1 cellular context compared by ENCODE assay signal in genomic region chr11:64305075-64305690, GRCh38.
TF ChIP-seq lines count a peak whose summit lies in the region.

Gene ESRRA, plus strand, starts transcription at chr11:64305524. Its CDS starts 1,656 bp downstream, at chr11:64307180.

TF ChIP-seq in HepG2, 621 proteins besides CTCF, POLR2A, EP300 and RAD21 (continued from another document and continues in another):
- TF ChIP-seq ZNF800 (CRISPR knock-in tag; IDR thresholded peaks at IDR 0.05) (no peak), GLMP (CRISPR knock-in tag; IDR thresholded peaks at IDR 0.05; ENCODE audit: borderline replicate concordance) (no peak), NPAS2 (CRISPR knock-in tag; IDR thresholded peaks at IDR 0.05; ENCODE audit: borderline replicate concordance) (no peak), TFDP2 (CRISPR knock-in tag; IDR thresholded peaks at IDR 0.05) (peak; percentile 72), HDAC6 (IDR thresholded peaks at IDR 0.05; ENCODE audit: low read depth, low read length) (no peak), ZNF276 (CRISPR knock-in tag; IDR thresholded peaks at IDR 0.05; ENCODE audit: low read depth) (no peak), HNRNPLL (IDR thresholded peaks at IDR 0.05; ENCODE audit: low read depth, low read length, poor library complexity, severe bottlenecking) (peak; percentile 84), ZNF790 (CRISPR knock-in tag; IDR thresholded peaks at IDR 0.05; ENCODE audit: borderline replicate concordance) (no peak), FOXK1 (CRISPR knock-in tag; IDR thresholded peaks at IDR 0.05; ENCODE audit: borderline replicate concordance, low read depth) (peak; percentile 17; the same call in 1 of the 2 replicates), RNF2 (conservative IDR thresholded peaks at IDR 0.05; ENCODE audit: low read depth) (no peak), ZNF33B (CRISPR knock-in tag; IDR thresholded peaks at IDR 0.05) (no peak), JARID2 (CRISPR knock-in tag; IDR thresholded peaks at IDR 0.05; ENCODE audit: insufficient replicate concordance) (no peak), ZBTB7A (CRISPR knock-in tag; IDR thresholded peaks at IDR 0.05) (peak; percentile 81), NFKBIZ (CRISPR knock-in tag; IDR thresholded peaks at IDR 0.05) (no peak), ZNF382 (CRISPR knock-in tag; IDR thresholded peaks at IDR 0.05; ENCODE audit: borderline replicate concordance) (no peak), KDM3A (CRISPR knock-in tag; IDR thresholded peaks at IDR 0.05; ENCODE audit: low read depth) (no peak), HBP1 (CRISPR knock-in tag; IDR thresholded peaks at IDR 0.05; ENCODE audit: low read depth) (no peak), ZNF333 (CRISPR knock-in tag; IDR thresholded peaks at IDR 0.05; ENCODE audit: borderline replicate concordance) (no peak), PAXIP1 (CRISPR knock-in tag; conservative IDR thresholded peaks at IDR 0.05) (peak; percentile 37; the same call in 1 of the 2 replicates), NFE2L2 (IDR thresholded peaks at IDR 0.05; ENCODE audit: low read length) (no peak), ZNF451 (CRISPR knock-in tag; IDR thresholded peaks at IDR 0.05) (no peak), MAFF (IDR thresholded peaks at IDR 0.05; ENCODE audit: low read depth, low read length) (no peak), CENPBD1 (CRISPR knock-in tag; IDR thresholded peaks at IDR 0.05; ENCODE audit: borderline replicate concordance, low read depth) (no peak), ZNF777 (CRISPR knock-in tag; IDR thresholded peaks at IDR 0.05) (no peak; the same call in 1 of the 2 replicates), NCOA1 (CRISPR knock-in tag; IDR thresholded peaks at IDR 0.05) (no peak), YEATS4 (CRISPR knock-in tag; IDR thresholded peaks at IDR 0.05; ENCODE audit: borderline replicate concordance) (no peak), ELF1 (CRISPR knock-in tag; IDR thresholded peaks at IDR 0.05) (no peak), HOXA7 (CRISPR knock-in tag; IDR thresholded peaks at IDR 0.05) (no peak), TAF15 (IDR thresholded peaks at IDR 0.05; ENCODE audit: low read depth, low read length, poor library complexity, severe bottlenecking) (no peak), ZNF17 (CRISPR knock-in tag; IDR thresholded peaks at IDR 0.05) (no peak), ZZZ3 (CRISPR knock-in tag; IDR thresholded peaks at IDR 0.05; ENCODE audit: borderline replicate concordance) (no peak), ZFY (CRISPR knock-in tag; IDR thresholded peaks at IDR 0.05) (peak; percentile 2; the same call in 1 of the 2 replicates), THAP11 (CRISPR knock-in tag; IDR thresholded peaks at IDR 0.05) (peak; percentile 48; the same call in 1 of the 2 replicates), ZSCAN30 (CRISPR knock-in tag; IDR thresholded peaks at IDR 0.05) (no peak), ZNF30 (CRISPR knock-in tag; IDR thresholded peaks at IDR 0.05) (no peak), GMEB2 (CRISPR knock-in tag; IDR thresholded peaks at IDR 0.05; ENCODE audit: low read depth) (no peak), ONECUT2 (CRISPR knock-in tag; IDR thresholded peaks at IDR 0.05) (no peak), RFXAP (CRISPR knock-in tag; IDR thresholded peaks at IDR 0.05; ENCODE audit: borderline replicate concordance) (0 out of 2 replicates have a peak, but pooled peaks have one; percentile 49), ZNF224 (CRISPR knock-in tag; IDR thresholded peaks at IDR 0.05) (no peak), ZNF143 (CRISPR knock-in tag; IDR thresholded peaks at IDR 0.05) (no peak), SALL2 (CRISPR knock-in tag; IDR thresholded peaks at IDR 0.05) (0 out of 2 replicates have a peak, but pooled peaks have one; percentile 1), SATB2 (CRISPR knock-in tag; IDR thresholded peaks at IDR 0.05) (no peak)
- TF ChIP-seq, protein P1, sequence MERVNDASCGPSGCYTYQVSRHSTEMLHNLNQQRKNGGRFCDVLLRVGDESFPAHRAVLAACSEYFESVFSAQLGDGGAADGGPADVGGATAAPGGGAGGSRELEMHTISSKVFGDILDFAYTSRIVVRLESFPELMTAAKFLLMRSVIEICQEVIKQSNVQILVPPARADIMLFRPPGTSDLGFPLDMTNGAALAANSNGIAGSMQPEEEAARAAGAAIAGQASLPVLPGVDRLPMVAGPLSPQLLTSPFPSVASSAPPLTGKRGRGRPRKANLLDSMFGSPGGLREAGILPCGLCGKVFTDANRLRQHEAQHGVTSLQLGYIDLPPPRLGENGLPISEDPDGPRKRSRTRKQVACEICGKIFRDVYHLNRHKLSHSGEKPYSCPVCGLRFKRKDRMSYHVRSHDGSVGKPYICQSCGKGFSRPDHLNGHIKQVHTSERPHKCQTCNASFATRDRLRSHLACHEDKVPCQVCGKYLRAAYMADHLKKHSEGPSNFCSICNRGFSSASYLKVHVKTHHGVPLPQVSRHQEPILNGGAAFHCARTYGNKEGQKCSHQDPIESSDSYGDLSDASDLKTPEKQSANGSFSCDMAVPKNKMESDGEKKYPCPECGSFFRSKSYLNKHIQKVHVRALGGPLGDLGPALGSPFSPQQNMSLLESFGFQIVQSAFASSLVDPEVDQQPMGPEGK (CRISPR knock-in tag; IDR thresholded peaks at IDR 0.05) = peak; percentile 72
- TF ChIP-seq, protein P2, sequence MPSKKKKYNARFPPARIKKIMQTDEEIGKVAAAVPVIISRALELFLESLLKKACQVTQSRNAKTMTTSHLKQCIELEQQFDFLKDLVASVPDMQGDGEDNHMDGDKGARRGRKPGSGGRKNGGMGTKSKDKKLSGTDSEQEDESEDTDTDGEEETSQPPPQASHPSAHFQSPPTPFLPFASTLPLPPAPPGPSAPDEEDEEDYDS (CRISPR knock-in tag; IDR thresholded peaks at IDR 0.05) = peak; percentile 27; the same call in 1 of the 2 replicates
- TF ChIP-seq, protein P3, sequence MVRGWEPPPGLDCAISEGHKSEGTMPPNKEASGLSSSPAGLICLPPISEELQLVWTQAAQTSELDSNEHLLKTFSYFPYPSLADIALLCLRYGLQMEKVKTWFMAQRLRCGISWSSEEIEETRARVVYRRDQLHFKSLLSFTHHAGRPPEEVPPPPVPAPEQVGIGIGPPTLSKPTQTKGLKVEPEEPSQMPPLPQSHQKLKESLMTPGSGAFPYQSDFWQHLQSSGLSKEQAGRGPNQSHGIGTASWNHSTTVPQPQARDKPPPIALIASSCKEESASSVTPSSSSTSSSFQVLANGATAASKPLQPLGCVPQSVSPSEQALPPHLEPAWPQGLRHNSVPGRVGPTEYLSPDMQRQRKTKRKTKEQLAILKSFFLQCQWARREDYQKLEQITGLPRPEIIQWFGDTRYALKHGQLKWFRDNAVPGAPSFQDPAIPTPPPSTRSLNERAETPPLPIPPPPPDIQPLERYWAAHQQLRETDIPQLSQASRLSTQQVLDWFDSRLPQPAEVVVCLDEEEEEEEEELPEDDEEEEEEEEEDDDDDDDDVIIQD (CRISPR knock-in tag; IDR thresholded peaks at IDR 0.05; ENCODE audit: low read depth) = no peak
- TF ChIP-seq, protein P4, sequence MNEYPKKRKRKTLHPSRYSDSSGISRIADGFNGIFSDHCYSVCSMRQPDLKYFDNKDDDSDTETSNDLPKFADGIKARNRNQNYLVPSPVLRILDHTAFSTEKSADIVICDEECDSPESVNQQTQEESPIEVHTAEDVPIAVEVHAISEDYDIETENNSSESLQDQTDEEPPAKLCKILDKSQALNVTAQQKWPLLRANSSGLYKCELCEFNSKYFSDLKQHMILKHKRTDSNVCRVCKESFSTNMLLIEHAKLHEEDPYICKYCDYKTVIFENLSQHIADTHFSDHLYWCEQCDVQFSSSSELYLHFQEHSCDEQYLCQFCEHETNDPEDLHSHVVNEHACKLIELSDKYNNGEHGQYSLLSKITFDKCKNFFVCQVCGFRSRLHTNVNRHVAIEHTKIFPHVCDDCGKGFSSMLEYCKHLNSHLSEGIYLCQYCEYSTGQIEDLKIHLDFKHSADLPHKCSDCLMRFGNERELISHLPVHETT (CRISPR knock-in tag; conservative IDR thresholded peaks at IDR 0.05) = peak; percentile 7; the same call in 1 of the 2 replicates
